In genomic region chr3:57066471-57066870, GRCh38 we compare ENCODE assay signal across 16 cellular contexts. TPM values are rescaled to one million over a fixed set of nuclear protein-coding genes. Genes with fewer than 3 reads are reported as not detected.
DNase-seq lines count a peak whose midpoint lies in the region; ATAC-seq and TF ChIP-seq lines count a peak whose summit lies in the region.
"Had no signal": no experiment of that assay in that cellular context is flagged by ENCODE, and none has a peak within 500 bp of the region (broad histone marks: within the 10 kb centered on the region; RNA-seq: fewer than 3 reads in every experiment).

No MANE protein-coding gene starts in this region.

- peaks cover 86% of the 10 kb centered on the region for H3K79me2 ChIP-seq in PC-9 (ENCODE audit: low read depth)

- no TSS peak for BruUV-seq in PC-9 (replicated peaks; lab: Mats Ljungman, UMichigan)

- H3K4me3 ChIP-seq in BLaER1 treated with 17β-estradiol and CSF1 and Interleukin-3, amounts not matched to agents 10 nM and 100 nM, result no peak overlapping the region
- H3K4me3 ChIP-seq in PC-9 (no peak overlapping the region), esophagus squamous epithelium (no peak overlapping the region), spleen (no peak overlapping the region)
- H3K4me3 ChIP-seq: GM23338 had no signal

- ATAC-seq in HG02973 (IDR thresholded peaks at IDR 0.05; ENCODE audit: unreplicated experiment), result no peak
- ATAC-seq: GM23338, HepG2 had no signal

- no peak overlapping the region for H2AFZ ChIP-seq in PC-9
- H2AFZ ChIP-seq: GM23338 had no signal

- TF ChIP-seq CTCF in PC-9 (conservative IDR thresholded peaks at IDR 0.05) (no peak), esophagus squamous epithelium (IDR thresholded peaks at IDR 0.05) (no peak), spleen (IDR thresholded peaks at IDR 0.05 in 8 of 11, conservative IDR thresholded peaks at IDR 0.05 in 3 of 11) (no peak)

- CTCF ChIA-PET in PC-9 (lab: Charles Lee), result no interaction called here

- H3K9ac ChIP-seq in BLaER1 treated with 17β-estradiol and CSF1 and Interleukin-3, amounts not matched to agents 10 nM and 100 nM, result no peak overlapping the region

- peaks cover 41% of the 10 kb centered on the region for H3F3A ChIP-seq in PC-9 (ENCODE audit: insufficient read depth, low read depth)

- POLR2A ChIA-PET in PC-9 (lab: Charles Lee; ENCODE audit: unreplicated experiment), result interaction anchor here (0.7 kb wide), 1 partner anchor 83 kb away, joined by 11 read pairs; no protein-coding TSS in a partner anchor

- H3K4me1 ChIP-seq in BLaER1 treated with 17β-estradiol and CSF1 and Interleukin-3, amounts not matched to agents 10 nM and 100 nM, result peaks cover 64 to 82% (median 75%) of the 10 kb centered on the region in 10 experiments
- H3K4me1 ChIP-seq in PC-9 (replicated peaks; ENCODE audit: insufficient read depth) (peaks cover 71% of the 10 kb centered on the region), esophagus squamous epithelium (peaks cover 26 to 81% (median 57%) of the 10 kb centered on the region in 3 donors), spleen (peaks cover 0 to 42% (median 16%) of the 10 kb centered on the region in 6 donors)

- intact Hi-C loops in PC-9 (cut with micrococcal nuclease; ENCODE audit: unreplicated experiment), result no loop called here
- intact Hi-C loops in esophagus squamous epithelium (cut with DNase I), result no loop called here
- intact Hi-C loops in spleen (cut with DNase I; ENCODE audit: low total_unique reads), result no loop called here

- H3K9me3 ChIP-seq in BLaER1 treated with 17β-estradiol and CSF1 and Interleukin-3, amounts not matched to agents 10 nM and 100 nM (replicated peaks in 1 of 11), result peaks cover 0 to 11% (median 8%) of the 10 kb centered on the region in 11 experiments; a peak in 9 of 22 replicates
- no peaks in the 10 kb centered on the region for H3K9me3 ChIP-seq in PC-9 (ENCODE audit: insufficient read depth, low read depth)
- H3K9me3 ChIP-seq in esophagus squamous epithelium, result no peaks in the 10 kb centered on the region
- peaks cover 0 to 12% (median 0%) of the 10 kb centered on the region in 8 donors for H3K9me3 ChIP-seq in spleen

- H3K27ac ChIP-seq in BLaER1 treated with 17β-estradiol and CSF1 and Interleukin-3, amounts not matched to agents 10 nM and 100 nM, result peak overlapping the region in 4 of 11 experiments; percentile 77 to 81 (median 79); a peak in 6 of 22 replicates
- H3K27ac ChIP-seq in PC-9, result peak overlapping the region; percentile 82
- peak overlapping the region in 3 of 4 donors; percentile 22 to 88 (median 86) for H3K27ac ChIP-seq in esophagus squamous epithelium
- H3K27ac ChIP-seq in spleen, result no peak overlapping the region
- H3K27ac ChIP-seq: C4-2B had no signal

- 0 out of 22 replicates have a peak, but pooled peaks cover 0 to 6% (median 0%) of the 10 kb centered on the region in 11 experiments for H3K27me3 ChIP-seq in BLaER1 treated with 17β-estradiol and CSF1 and Interleukin-3, amounts not matched to agents 10 nM and 100 nM
- H3K27me3 ChIP-seq in PC-9 (ENCODE audit: insufficient read depth, low read depth), result no peaks in the 10 kb centered on the region
- H3K27me3 ChIP-seq in esophagus squamous epithelium, result no peaks in the 10 kb centered on the region
- H3K27me3 ChIP-seq in spleen (replicated peaks in 1 of 7), result peaks cover 0 to 46% (median 0%) of the 10 kb centered on the region in 7 donors

- no peaks in the 10 kb centered on the region for H3K9me2 ChIP-seq in PC-9 (ENCODE audit: insufficient read depth)

- DNase-seq in PC-9 (no peak), esophagus squamous epithelium (lab: John Stamatoyannopoulos, UW) (no peak), spleen (peak; percentile 27), NCI-H2196 (lab: John Stamatoyannopoulos, UW; ENCODE audit: unreplicated experiment) (no peak)
- DNase-seq in stimulated activated CD4-positive, alpha-beta T cell treated with anti-CD3 and anti-CD28 coated beads, Interleukin-2, amount 100 ng/mL, for 48 hours, result no peak
- DNase-seq: ACHN; CD4-positive, alpha-beta memory T cell; DMS153; DMS79 treated with DMSO at 0.1 percent for 48 hours; EL; H7 had no signal

- 89 to 97% methylated on average over 6 of the region's 6 CpGs for WGBS in esophagus squamous epithelium, 2 donors
- WGBS in spleen, 5 donors, result 90 to 98% (median 96%) methylated on average over 6 of the region's 6 CpGs

- no peaks in the 10 kb centered on the region for H4K20me1 ChIP-seq in BLaER1 treated with 17β-estradiol and CSF1 and Interleukin-3, amounts not matched to agents 10 nM and 100 nM
- no peaks in the 10 kb centered on the region for H4K20me1 ChIP-seq in PC-9 (ENCODE audit: insufficient read depth)

- peak overlapping the region in 7 of 11 experiments; percentile 17 to 84 (median 80); a peak in 7 of 22 replicates for H3K4me2 ChIP-seq in BLaER1 treated with 17β-estradiol and CSF1 and Interleukin-3, amounts not matched to agents 10 nM and 100 nM
- H3K4me2 ChIP-seq in PC-9, result no peak overlapping the region
- H3K4me2 ChIP-seq: GM23338 had no signal

- TF ChIP-seq POLR2A in esophagus squamous epithelium (IDR thresholded peaks at IDR 0.05) (no peak), spleen (IDR thresholded peaks at IDR 0.05) (no peak)

- H3K36me3 ChIP-seq in BLaER1 treated with 17β-estradiol and CSF1 and Interleukin-3, amounts not matched to agents 10 nM and 100 nM, result no peaks in the 10 kb centered on the region
- H3K36me3 ChIP-seq in PC-9 (ENCODE audit: low read depth), result no peaks in the 10 kb centered on the region
- no peaks in the 10 kb centered on the region for H3K36me3 ChIP-seq in esophagus squamous epithelium
- no peaks in the 10 kb centered on the region for H3K36me3 ChIP-seq in spleen

RNA-seq across cellular contexts. Expression of gene SPATA12, which starts 6.0 kb away (rescaled TPM):
- 0.43 and 0.57 TPM in 2 replicates for total RNA-seq in PC-9 (2021)
- under 1 TPM in 1 of 4 donors, not detected in 3; 0.09 TPM for total RNA-seq in esophagus squamous epithelium
- total RNA-seq in spleen, result under 1 TPM in 2 of 7 donors, not detected in 5; 0.17 to 0.34 TPM
- under 1 TPM; 0.13 to 0.16 (median 0.15) TPM for polyA plus RNA-seq in spleen
- total RNA-seq: CD4-positive, alpha-beta memory T cell had no signal
- polyA plus RNA-seq: CD4-positive, alpha-beta memory T cell had no signal

Comparison
In these comparisons a context has a peak if more than half of its experiments do, and no peak if none do; other contexts are left out.
1. H3K27ac ChIP-seq: peak in PC-9 (single experiment) and esophagus squamous epithelium (3 of 4); none in spleen (0 of 8).